In genomic region chr12:50764116-50764860, GRCh38 we compare ENCODE assay signal across 8 cellular contexts. TPM values are rescaled to one million over a fixed set of nuclear protein-coding genes. Genes with fewer than 3 reads are reported as not detected.
DNase-seq lines count a peak whose midpoint lies in the region; ATAC-seq and TF ChIP-seq lines count a peak whose summit lies in the region.

No MANE protein-coding gene starts in this region.

- CTCF ChIA-PET in A673 (lab: Charles Lee) = interaction anchor here (0.6 to 1.6 kb wide), 5 partner anchors 9 to 577 kb away, joined by 3 to 10 read pairs (median 8); no protein-coding TSS in a partner anchor

- peak overlapping the region; percentile 83 for H3K4me3 ChIP-seq in A673 (ENCODE audit: low read depth, low read length, poor library complexity, severe bottlenecking)

- BruUV-seq in A673 (replicated peaks; lab: Mats Ljungman, UMichigan) = no TSS peak

- H3K27ac Mint-ChIP-seq in naive B cell = peak overlapping the region; percentile 98 to 99 (median 98)

- POLR2A ChIA-PET in A673 (lab: Charles Lee; ENCODE audit: low non-redundant PET) = interaction anchor here (0.6 kb wide), 3 partner anchors 64 to 602 kb away, joined by 4 to 27 read pairs (median 6); no protein-coding TSS in a partner anchor

- TF ChIP-seq CTCF in A673 (conservative IDR thresholded peaks at IDR 0.05; ENCODE audit: low read depth, low read length) = no peak

- peak; percentile 12 for ATAC-seq in GM18508 (IDR thresholded peaks at IDR 0.05; ENCODE audit: insufficient read depth, unreplicated experiment)
- peak; percentile 35 for ATAC-seq in HG02973 (IDR thresholded peaks at IDR 0.05; ENCODE audit: unreplicated experiment)
- peak; percentile 76 for ATAC-seq in esophagus mucosa
- peak; percentile 48 to 51 for ATAC-seq in naive B cell (ENCODE audit: low read depth in 2 of 2)

- H3K9me3 ChIP-seq in A673 (ENCODE audit: low read depth, low read length, poor library complexity, severe bottlenecking) = no peaks in the 10 kb centered on the region

- H3K4me3 Mint-ChIP-seq in naive B cell = peak overlapping the region; percentile 90 to 99 (median 96)

- H3K27me3 ChIP-seq in A673 (replicated peaks; ENCODE audit: insufficient read depth, low read depth, low read length, poor library complexity) = no peaks in the 10 kb centered on the region

- DNase-seq in A673 (ENCODE audit: low spot score) (peak; percentile 70), NCI-H774 (lab: John Stamatoyannopoulos, UW) (peak; percentile 92), activated T-cell treated with anti-CD3 and anti-CD28 coated beads for 24 hours (ENCODE audit: low read depth) (peak; percentile 71), naive B cell (peak; percentile 81)
- peak; percentile 78 for DNase-seq in stimulated activated naive CD4-positive, alpha-beta T cell treated with Interleukin-2 at 50 U/mL for 16 hours (lab: John Stamatoyannopoulos, UW)

- H3K4me1 ChIP-seq in A673 (ENCODE audit: insufficient read depth, low read length, poor library complexity, severe bottlenecking) = peaks cover 19% of the 10 kb centered on the region

- peak overlapping the region; percentile 99 for H3K27ac ChIP-seq in A673 (ENCODE audit: low read depth, low read length, poor library complexity, severe bottlenecking)

- H3K36me3 ChIP-seq in A673 (ENCODE audit: insufficient read depth, low read length, poor library complexity, severe bottlenecking) = no peaks in the 10 kb centered on the region

- peaks cover 30 to 38% (median 36%) of the 10 kb centered on the region in 3 donors for H3K4me1 Mint-ChIP-seq in naive B cell

- H3K9me3 Mint-ChIP-seq in naive B cell = peaks cover 0 to 3% (median 0%) of the 10 kb centered on the region in 7 donors

- H3K36me3 Mint-ChIP-seq in naive B cell = no peaks in the 10 kb centered on the region

- no peaks in the 10 kb centered on the region for H3K27me3 Mint-ChIP-seq in naive B cell

- intact Hi-C loops in A673 (cut with micrococcal nuclease; ENCODE audit: unreplicated experiment) = no loop called here

RNA-seq across cellular contexts. Expression of gene ATF1, which starts 0.4 kb away (rescaled TPM):
- total RNA-seq in A673 (2021) (37.9 and 42.3 TPM in 2 replicates), esophagus mucosa (22.3 TPM)
- polyA plus RNA-seq in naive B cell (ENCODE audit: low read depth in 6 of 6) = 10 to 100 TPM; 33.5 to 66.1 (median 45.2) TPM

Comparison
In these comparisons a context has a peak if more than half of its experiments do, and no peak if none do; other contexts are left out.
1. Peak in every context shown above with its lines: DNase-seq, ATAC-seq, H3K4me3 ChIP-seq and H3K27ac ChIP-seq.
2. ATAC-seq: peak in every context shown above with its lines; median percentile 76 in esophagus mucosa; 50 in naive B cell; 35 in HG02973; 12 in GM18508.